In genomic region chr20:23358563-23358906, GRCh38 we compare ENCODE assay signal across 8 cellular contexts. TPM values are rescaled to one million over a fixed set of nuclear protein-coding genes. Genes with fewer than 3 reads are reported as not detected.
DNase-seq lines count a peak whose midpoint lies in the region; ATAC-seq, FAIRE-seq and TF ChIP-seq lines count a peak whose summit lies in the region.

No MANE protein-coding gene starts in this region.

- peak overlapping the region; percentile 75 for H3K27ac Mint-ChIP-seq in activated CD4-positive, alpha-beta T cell treated with anti-CD3 and anti-CD28 coated beads for 36 hours
- H3K27ac Mint-ChIP-seq in activated naive CD4-positive, alpha-beta T cell treated with anti-CD3 and anti-CD28 coated beads, Interleukin-2, amount 50 U/mL, for 72 hours, result peak overlapping the region; percentile 82 to 94
- peak overlapping the region; percentile 96 to 99 (median 98) for H3K27ac Mint-ChIP-seq in immature natural killer cell

- H3K4me1 ChIP-seq in subcutaneous abdominal adipose tissue (ENCODE audit: control insufficient read depth in 5 of 5, insufficient read depth in 5 of 5, low read length in 5 of 5), result peaks cover 7 to 45% (median 39%) of the 10 kb centered on the region in 5 donors

- peak overlapping the region; percentile 88 for H3K4me3 Mint-ChIP-seq in activated CD4-positive, alpha-beta T cell treated with anti-CD3 and anti-CD28 coated beads for 36 hours
- H3K4me3 Mint-ChIP-seq in immature natural killer cell, result peak overlapping the region; percentile 94 to 96 (median 95)

- peaks cover 19% of the 10 kb centered on the region for H3K4me1 Mint-ChIP-seq in activated CD4-positive, alpha-beta T cell treated with anti-CD3 and anti-CD28 coated beads for 36 hours
- peaks cover 32 to 43% of the 10 kb centered on the region in 2 donors for H3K4me1 Mint-ChIP-seq in immature natural killer cell

- peak overlapping the region; percentile 65 for H3K27ac ChIP-seq in subcutaneous abdominal adipose tissue (ENCODE audit: low read depth, low read length)

- no peaks in the 10 kb centered on the region for H3K9me3 ChIP-seq in subcutaneous abdominal adipose tissue (ENCODE audit: control insufficient read depth in 5 of 5, low read length in 5 of 5)

- no peak for TF ChIP-seq POLR2A in GM12892 (IDR thresholded peaks at IDR 0.05; ENCODE audit: low read depth, low read length)

- H3K27me3 Mint-ChIP-seq in activated CD4-positive, alpha-beta T cell treated with anti-CD3 and anti-CD28 coated beads for 36 hours, result no peaks in the 10 kb centered on the region
- H3K27me3 Mint-ChIP-seq in immature natural killer cell (ENCODE audit: low read depth in 3 of 3), result peaks cover 21 to 33% (median 29%) of the 10 kb centered on the region in 3 donors

- no peaks in the 10 kb centered on the region for H3K9me3 Mint-ChIP-seq in activated CD4-positive, alpha-beta T cell treated with anti-CD3 and anti-CD28 coated beads for 36 hours (ENCODE audit: low read depth)
- H3K9me3 Mint-ChIP-seq in activated naive CD4-positive, alpha-beta T cell treated with anti-CD3 and anti-CD28 coated beads, Interleukin-2, amount 50 U/mL, for 72 hours, result no peaks in the 10 kb centered on the region
- H3K9me3 Mint-ChIP-seq in immature natural killer cell, result peaks cover 0 to 2% (median 0%) of the 10 kb centered on the region in 6 donors

- CTCF ChIA-PET in activated CD4-positive, alpha-beta T cell treated with anti-CD3 and anti-CD28 coated beads for 36 hours (lab: Charles Lee), result interaction anchor here (1.1 to 1.7 kb wide), 2 partner anchors 9 to 63 kb away, joined by 4 to 12 read pairs; partner anchors contain the start of genes NAPB and NXT1

- no peak for DNase-seq in activated CD4-positive, alpha-beta T cell treated with anti-CD3 and anti-CD28 coated beads for 36 hours
- no peak for DNase-seq in activated CD4-positive, alpha-beta T cell treated with anti-CD3 and anti-CD28 coated beads, Interleukin-2, amount 50 U/mL, for 4 hours
- no peak for DNase-seq in activated naive CD4-positive, alpha-beta T cell treated with anti-CD3 and anti-CD28 coated beads, Interleukin-2, amount 50 U/mL, for 72 hours (ENCODE audit: low spot score in 2 of 2)
- DNase-seq in immature natural killer cell (no peak), GM12892 (ENCODE audit: insufficient read length) (no peak)
- no peak for DNase-seq in stimulated activated CD4-positive, alpha-beta T cell treated with anti-CD3 and anti-CD28 coated beads, Interleukin-4, amount 100 ng/mL, for 4 hours

- peaks cover 5 to 22% (median 18%) of the 10 kb centered on the region in 5 donors for H3K36me3 ChIP-seq in subcutaneous abdominal adipose tissue (ENCODE audit: control insufficient read depth in 5 of 5, insufficient read depth in 5 of 5, low read length in 5 of 5)

- H3K36me3 Mint-ChIP-seq in activated CD4-positive, alpha-beta T cell treated with anti-CD3 and anti-CD28 coated beads for 36 hours (ENCODE audit: low read depth), result peaks cover 10% of the 10 kb centered on the region
- peaks cover 0 to 13% of the 10 kb centered on the region in 2 donors for H3K36me3 Mint-ChIP-seq in activated naive CD4-positive, alpha-beta T cell treated with anti-CD3 and anti-CD28 coated beads, Interleukin-2, amount 50 U/mL, for 72 hours
- peaks cover 0 to 4% (median 3%) of the 10 kb centered on the region in 3 donors for H3K36me3 Mint-ChIP-seq in immature natural killer cell

- H3K4me3 ChIP-seq in subcutaneous abdominal adipose tissue (ENCODE audit: low read depth in 1 of 5, low read length in 5 of 5), result peak overlapping the region; percentile 17 to 85 (median 62)

- H3K27me3 ChIP-seq in subcutaneous abdominal adipose tissue (ENCODE audit: control insufficient read depth in 5 of 5, insufficient read depth in 4 of 5, low read length in 5 of 5), result no peaks in the 10 kb centered on the region

- ATAC-seq in activated CD4-positive, alpha-beta T cell treated with anti-CD3 and anti-CD28 coated beads for 36 hours, result no peak
- no peak for ATAC-seq in activated naive CD4-positive, alpha-beta T cell treated with anti-CD3 and anti-CD28 coated beads, Interleukin-2, amount 50 U/mL, for 72 hours
- ATAC-seq in HG02938 (IDR thresholded peaks at IDR 0.05; ENCODE audit: unreplicated experiment), result no peak

- no peak for FAIRE-seq in GM12892 (lab: Jason Lieb, UNC)

- intact Hi-C loops in activated CD4-positive, alpha-beta T cell treated with anti-CD3 and anti-CD28 coated beads for 36 hours (cut with DNase I, micrococcal nuclease), result loop anchor here (1.0 to 10.0 kb wide), 4 partner anchors 8 to 1889 kb away; partner anchors contain the start of genes NAPB (in 1 of the 2), NXT1 (in 1 of the 2) and PYGB (in 1 of the 2)

- POLR2A ChIA-PET in activated CD4-positive, alpha-beta T cell treated with anti-CD3 and anti-CD28 coated beads for 36 hours (lab: Charles Lee), result interaction anchor here (1.1 to 2.0 kb wide), 2 partner anchors 8 kb away, joined by 3 to 14 read pairs; partner anchors contain the start of gene NXT1

- peak overlapping the region in 1 of 5 donors; percentile 28 for H3K9ac ChIP-seq in subcutaneous abdominal adipose tissue (ENCODE audit: low read length in 5 of 5)

RNA-seq across cellular contexts. Expression of gene GZF1, which starts 3.4 kb away (rescaled TPM):
- total RNA-seq in activated CD4-positive, alpha-beta T cell treated with anti-CD3 and anti-CD28 coated beads for 36 hours, result 1 to 10 TPM; 6.9 to 8.9 TPM
- total RNA-seq in activated naive CD4-positive, alpha-beta T cell treated with anti-CD3 and anti-CD28 coated beads, Interleukin-2, amount 50 U/mL, for 72 hours, result 1 to 10 TPM; 5.6 to 9.2 TPM
- polyA plus RNA-seq in immature natural killer cell, result 1 to 10 TPM; 3.5 to 7.0 (median 5.5) TPM
- polyA plus RNA-seq in GM12892 (2012; ENCODE audit: missing spikeins), result 6.3 TPM

RNA-seq across cellular contexts. Expression of gene NXT1, which starts 7.9 kb away (rescaled TPM):
- 10 to 100 TPM; 34.4 to 35.5 TPM for total RNA-seq in activated CD4-positive, alpha-beta T cell treated with anti-CD3 and anti-CD28 coated beads for 36 hours
- 10 to 100 TPM; 37.0 to 45.9 TPM for total RNA-seq in activated naive CD4-positive, alpha-beta T cell treated with anti-CD3 and anti-CD28 coated beads, Interleukin-2, amount 50 U/mL, for 72 hours
- 100 to 1,000 TPM in 1 of 3 donors, 10 to 100 TPM in 2; 60.3 to 129 (median 94.2) TPM for polyA plus RNA-seq in immature natural killer cell
- 23.7 TPM for polyA plus RNA-seq in GM12892 (2012; ENCODE audit: missing spikeins)
